ENCODE assay signal across 16 cellular contexts in the genomic region with DNA sequence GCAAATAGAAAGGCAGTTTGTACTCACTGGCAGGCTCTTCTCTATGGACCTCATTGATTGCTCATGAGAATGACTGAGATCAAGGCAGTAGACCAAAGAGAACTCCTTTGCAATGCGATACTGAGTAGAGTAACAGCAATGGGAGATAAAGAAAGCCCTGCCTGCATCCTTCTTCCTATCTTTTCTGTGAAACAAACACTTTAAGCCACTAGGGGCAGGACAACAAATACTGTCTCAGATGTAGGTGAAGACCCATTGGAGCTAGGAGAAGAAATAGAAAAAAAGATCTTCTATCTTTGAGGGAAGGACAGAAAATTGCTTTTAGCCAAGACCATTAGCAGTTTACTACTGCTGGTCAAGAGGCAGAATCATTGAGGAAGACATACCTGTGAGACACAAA.
DNase-seq lines count a peak whose midpoint lies in the region; ATAC-seq, FAIRE-seq and TF ChIP-seq lines count a peak whose summit lies in the region.
"Had no signal": no experiment of that assay in that cellular context is flagged by ENCODE, and none has a peak within 500 bp of the region (broad histone marks: within the 10 kb centered on the region; RNA-seq: fewer than 3 reads in every experiment).

No MANE protein-coding gene starts in this region.

- TF ChIP-seq RAD21 in H1 (IDR thresholded peaks at IDR 0.05 in 1 of 2, conservative IDR thresholded peaks at IDR 0.05 in 1 of 2; ENCODE audit: low read depth in 2 of 2, low read length in 2 of 2): no peak

- H4K20me1 ChIP-seq in OCI-LY1 (ENCODE audit: insufficient read depth, low read length) (no peaks in the 10 kb centered on the region), H1 (replicated peaks in 1 of 2; ENCODE audit: control insufficient read depth in 1 of 2, insufficient read depth in 2 of 2, low read length in 2 of 2) (no peaks in the 10 kb centered on the region)

- 89% methylated on average over 1 of the region's 1 CpG; no CpG with 5 or more reads in 1 of the 2 experiments for WGBS in H1 (ENCODE audit: extremely low coverage in 1 of 2, insufficient coverage in 1 of 2, insufficient read length in 1 of 2, insufficient replicate concordance in 2 of 2, low coverage in 1 of 2, low lambda C conversion rate in 2 of 2, missing lambda C conversion rate in 1 of 2), 2 experiments

- H3K79me2 ChIP-seq in OCI-LY1 (ENCODE audit: insufficient read depth, low read length): no peaks in the 10 kb centered on the region
- no peaks in the 10 kb centered on the region for H3K79me2 ChIP-seq in H1 (ENCODE audit: control insufficient read depth in 1 of 2, insufficient read depth in 2 of 2, low read length in 2 of 2)

- H3K4me3 Mint-ChIP-seq in activated naive CD8-positive, alpha-beta T cell treated with anti-CD3 and anti-CD28 coated beads for 36 hours: no peak overlapping the region

- H4K91ac ChIP-seq in H1 (replicated peaks; ENCODE audit: insufficient read length, low read length): no peak overlapping the region

- no peak overlapping the region for H3K27ac Mint-ChIP-seq in activated naive CD8-positive, alpha-beta T cell treated with anti-CD3 and anti-CD28 coated beads for 36 hours

- no peak overlapping the region for H4K8ac ChIP-seq in H1 (ENCODE audit: extremely low read depth, insufficient read depth, low read length)

- H3K36me3 ChIP-seq in OCI-LY1 (ENCODE audit: insufficient read depth, low read length) (no peaks in the 10 kb centered on the region), H1 (ENCODE audit: control insufficient read depth in 2 of 4, insufficient read depth in 4 of 4, low read length in 3 of 4) (no peaks in the 10 kb centered on the region; a peak in 1 of 8 replicates), uterus (no peaks in the 10 kb centered on the region)
- H3K36me3 ChIP-seq: SJSA1 had no signal

- no peak overlapping the region for H2AK5ac ChIP-seq in H1 (ENCODE audit: low read depth, low read length)

- H3K9me3 ChIP-seq in OCI-LY1 (ENCODE audit: low read length): no peaks in the 10 kb centered on the region
- H3K9me3 ChIP-seq in H1 (ENCODE audit: insufficient read depth in 2 of 2, low read depth in 1 of 2, low read length in 1 of 2): peaks cover 5 to 11% of the 10 kb centered on the region in 2 experiments; a peak in 2 of 4 replicates
- no peaks in the 10 kb centered on the region for H3K9me3 ChIP-seq in uterus
- H3K9me3 ChIP-seq: SJSA1 had no signal

- H3K23ac ChIP-seq in H1 (ENCODE audit: insufficient read length): no peak overlapping the region

- no peak overlapping the region for H2BK20ac ChIP-seq in H1 (ENCODE audit: low read length)

- H3K9me2 ChIP-seq in OCI-LY1 (ENCODE audit: low read depth, low read length): no peaks in the 10 kb centered on the region

- H3K4me2 ChIP-seq in OCI-LY1 (ENCODE audit: low read length): no peak overlapping the region
- no peak overlapping the region for H3K4me2 ChIP-seq in H1 (ENCODE audit: insufficient read depth in 1 of 2, low read depth in 2 of 2, low read length in 2 of 2)

- H3K4me1 ChIP-seq in OCI-LY1 (ENCODE audit: insufficient read depth, low read length, severe bottlenecking) (no peaks in the 10 kb centered on the region), H1 (replicated peaks in 1 of 4; ENCODE audit: control insufficient read depth in 3 of 4, insufficient read depth in 4 of 4, low read length in 3 of 4) (no peaks in the 10 kb centered on the region), uterus (no peaks in the 10 kb centered on the region)

- H3K27ac ChIP-seq in 22Rv1 (no peak overlapping the region), OCI-LY1 (ENCODE audit: low read depth, low read length, poor library complexity, severe bottlenecking) (no peak overlapping the region), H1 (ENCODE audit: low read depth, low read length) (no peak overlapping the region), uterus (no peak overlapping the region)
- H3K27ac ChIP-seq: SJSA1 had no signal

- H3K27me3 Mint-ChIP-seq in activated naive CD8-positive, alpha-beta T cell treated with anti-CD3 and anti-CD28 coated beads for 36 hours: no peaks in the 10 kb centered on the region

- H2BK5ac ChIP-seq in H1 (ENCODE audit: low read depth, low read length): no peak overlapping the region

- H3K79me1 ChIP-seq in H1 (ENCODE audit: low read depth, low read length): no peaks in the 10 kb centered on the region

- TF ChIP-seq CTCF in 22Rv1 (IDR thresholded peaks at IDR 0.05): peak; percentile 15; the same call in 1 of the 2 replicates
- TF ChIP-seq CTCF in GM12875 (IDR thresholded peaks at IDR 0.05; ENCODE audit: borderline replicate concordance, insufficient read depth, low read depth, low read length): 0 out of 2 replicates have a peak, but pooled peaks have one; percentile 15
- TF ChIP-seq CTCF in OCI-LY1 (IDR thresholded peaks at IDR 0.05; ENCODE audit: low read length): peak; percentile 39
- peak in 1 of 3 experiments; percentile 35; a peak in 1 of 4 replicates for TF ChIP-seq CTCF in H1 (IDR thresholded peaks at IDR 0.05; ENCODE audit: control extremely low read depth in 1 of 3, insufficient read depth in 1 of 3, low read depth in 1 of 3, low read length in 3 of 3)
- TF ChIP-seq CTCF in uterus (IDR thresholded peaks at IDR 0.05): no peak

- no peak overlapping the region for H3K14ac ChIP-seq in H1 (ENCODE audit: insufficient read length)

- H3K4ac ChIP-seq in H1 (replicated peaks; ENCODE audit: insufficient read length, low read depth, low read length): no peak overlapping the region

- POLR2A ChIA-PET in H1 (lab: Charles Lee; ENCODE audit: partially characterized antibody): no interaction called here

- H4K5ac ChIP-seq in H1 (ENCODE audit: insufficient read length, low read depth, low read length): no peak overlapping the region

- ATAC-seq in GM21515 (IDR thresholded peaks at IDR 0.05; ENCODE audit: unreplicated experiment) (no peak), HG03280 (IDR thresholded peaks at IDR 0.05; ENCODE audit: unreplicated experiment) (no peak)

- H3K9me3 Mint-ChIP-seq in activated naive CD8-positive, alpha-beta T cell treated with anti-CD3 and anti-CD28 coated beads for 36 hours: no peaks in the 10 kb centered on the region

- H2BK12ac ChIP-seq in H1 (ENCODE audit: low read depth, low read length): no peak overlapping the region

- H3F3A ChIP-seq in OCI-LY1 (ENCODE audit: insufficient read depth, low read length): no peaks in the 10 kb centered on the region

- CTCF ChIA-PET in H1 (lab: Charles Lee; ENCODE audit: partially characterized antibody): interaction anchor here (0.6 to 1.4 kb wide), 4 partner anchors 14 to 111 kb away, joined by 3 to 6 read pairs (median 4); no protein-coding TSS in a partner anchor

- H3K27me3 ChIP-seq in OCI-LY1 (ENCODE audit: insufficient read depth, low read length): no peaks in the 10 kb centered on the region; the same call in 1 of the 2 replicates
- no peaks in the 10 kb centered on the region for H3K27me3 ChIP-seq in H1 (replicated peaks in 1 of 4; ENCODE audit: control insufficient read depth in 3 of 4, extremely low read depth in 1 of 4, insufficient read depth in 3 of 4, low read length in 3 of 4)
- no peaks in the 10 kb centered on the region for H3K27me3 ChIP-seq in uterus
- H3K27me3 ChIP-seq: SJSA1 had no signal

- no peak overlapping the region for H3K4me3 ChIP-seq in GM12875 (ENCODE audit: low read depth, low read length)
- H3K4me3 ChIP-seq in OCI-LY1 (ENCODE audit: low read depth, low read length, poor library complexity, severe bottlenecking): no peak overlapping the region
- H3K4me3 ChIP-seq in H1 (ENCODE audit: extremely low read depth in 1 of 4, insufficient read depth in 2 of 4, low read depth in 3 of 4, low read length in 4 of 4): no peak overlapping the region
- H3K4me3 ChIP-seq in uterus: no peak overlapping the region
- H3K4me3 ChIP-seq: SJSA1 had no signal

- H3K18ac ChIP-seq in H1 (ENCODE audit: extremely low read depth, low read length): no peak overlapping the region

- H3K36me3 Mint-ChIP-seq in activated naive CD8-positive, alpha-beta T cell treated with anti-CD3 and anti-CD28 coated beads for 36 hours: no peaks in the 10 kb centered on the region

- intact Hi-C loops in uterus (cut with DNase I; ENCODE audit: low total_unique reads): no loop called here

- no peak overlapping the region for H2BK120ac ChIP-seq in H1 (replicated peaks; ENCODE audit: low read depth, low read length)

- H2AFZ ChIP-seq in OCI-LY1 (ENCODE audit: low read length) (no peak overlapping the region), H1 (ENCODE audit: low read length) (no peak overlapping the region)

- no peak overlapping the region for H3K56ac ChIP-seq in H1 (replicated peaks; ENCODE audit: insufficient read length, low read depth, low read length)

- no peak overlapping the region for H2BK15ac ChIP-seq in H1 (ENCODE audit: low read length)

- DNase-seq in H1 (ENCODE audit: low read depth in 1 of 2, low spot score in 2 of 2) (no peak), uterus (no peak)
- DNase-seq in activated naive CD8-positive, alpha-beta T cell treated with anti-CD3 and anti-CD28 coated beads for 36 hours: no peak
- DNase-seq: HCEC 1CT, NCI-H1048, NCI-H1694, NCI-H2171 treated with DMSO at 0.1 percent for 48 hours, NCI-H774, RPMI8226 had no signal

- no peak overlapping the region for H3K9ac ChIP-seq in OCI-LY1 (ENCODE audit: low read length)
- H3K9ac ChIP-seq in H1 (replicated peaks in 1 of 4; ENCODE audit: extremely low read depth in 1 of 4, low read depth in 3 of 4, low read length in 3 of 4): no peak overlapping the region

- FAIRE-seq in H1 (lab: Jason Lieb, UNC): peak; percentile 7
- FAIRE-seq: G401.6 had no signal

- no peaks in the 10 kb centered on the region for H3K23me2 ChIP-seq in H1 (ENCODE audit: low read depth, low read length)

- TF ChIP-seq POLR2A in H1 (IDR thresholded peaks at IDR 0.05; ENCODE audit: control extremely low read depth in 1 of 2, low read depth in 2 of 2, low read length in 2 of 2) (no peak), uterus (IDR thresholded peaks at IDR 0.05) (no peak)

- no peak for TF ChIP-seq EP300 in H1 (IDR thresholded peaks at IDR 0.05; ENCODE audit: borderline replicate concordance in 1 of 2, low read depth in 2 of 2, low read length in 2 of 2)

- H3K4me1 Mint-ChIP-seq in activated naive CD8-positive, alpha-beta T cell treated with anti-CD3 and anti-CD28 coated beads for 36 hours: no peaks in the 10 kb centered on the region

TF ChIP-seq in H1, 55 proteins besides CTCF, POLR2A, EP300 and RAD21:
- no peak for TF ChIP-seq TEAD4 (IDR thresholded peaks at IDR 0.05; ENCODE audit: low read depth, low read length)
- no peak for TF ChIP-seq HDAC6 (IDR thresholded peaks at IDR 0.05; ENCODE audit: low read depth, low read length)
- TF ChIP-seq TAF7 (optimal IDR thresholded peaks at IDR 0.05; ENCODE audit: borderline replicate concordance, low read depth, low read length): no peak
- TF ChIP-seq TAF1 (IDR thresholded peaks at IDR 0.05; ENCODE audit: low read depth, low read length): no peak
- no peak for TF ChIP-seq POU5F1 (IDR thresholded peaks at IDR 0.05; ENCODE audit: low read depth, low read length)
- TF ChIP-seq NRF1 (IDR thresholded peaks at IDR 0.05; ENCODE audit: low read depth, low read length): no peak
- TF ChIP-seq JUN (IDR thresholded peaks at IDR 0.05; ENCODE audit: low read depth, low read length): no peak
- no peak for TF ChIP-seq SAP30 (IDR thresholded peaks at IDR 0.05; ENCODE audit: insufficient read depth, insufficient replicate concordance, low read length)
- no peak for TF ChIP-seq RXRA (IDR thresholded peaks at IDR 0.05; ENCODE audit: insufficient read depth, low read depth, low read length)
- no peak for TF ChIP-seq SIRT6 (IDR thresholded peaks at IDR 0.05; ENCODE audit: low read length)

Comparison
In these comparisons a context has a peak if more than half of its experiments do, and no peak if none do; other contexts are left out.
1. CTCF ChIP-seq: peak in 22Rv1 (single experiment), GM12875 (single experiment) and OCI-LY1 (single experiment); none in uterus (0 of 4).